ENCODE assay signal across 13 cellular contexts in genomic region chr15:100705065-100705464, GRCh38.
"Had no signal": no experiment of that assay in that cellular context is flagged by ENCODE, and none has a peak within 500 bp of the region (broad histone marks: within the 10 kb centered on the region; RNA-seq: fewer than 3 reads in every experiment).

No MANE protein-coding gene starts in this region.

- ATAC-seq: activated naive CD8-positive, alpha-beta T cell treated with anti-CD3 and anti-CD28 coated beads, Interleukin-2, amount 50 U/mL, for 24 hours; stimulated activated naive CD8-positive, alpha-beta T cell treated with anti-CD3 and anti-CD28 coated beads, Interleukin-15, Interleukin-2, amounts not matched to agents 100 U/mL and 50 U/mL, for 24 hours had no signal

- DNase-seq: activated CD4-positive, alpha-beta T cell treated with anti-CD3 and anti-CD28 coated beads, Interleukin-2, amount 50 U/mL, for 1 hour; activated naive CD4-positive, alpha-beta T cell treated with Interleukin-2 at 50 U/mL for 16 hours; activated naive CD8-positive, alpha-beta T cell treated with anti-CD3 and anti-CD28 coated beads, Interleukin-2, amount 50 U/mL, for 24 hours; activated T-cell treated with anti-CD3 and anti-CD28 coated beads for 4 hours; glutamatergic neuron; hypothalamus; nephron progenitor cell; right lobe of liver; stimulated activated naive CD8-positive, alpha-beta T cell treated with anti-CD3 and anti-CD28 coated beads, Interleukin-15, Interleukin-2, amounts not matched to agents 100 U/mL and 50 U/mL, for 24 hours had no signal

- H3K36me3 ChIP-seq: esophagus muscularis mucosa, prostate gland, right lobe of liver, suprapubic skin had no signal

- H3K4me1 ChIP-seq: esophagus muscularis mucosa, prostate gland, right lobe of liver, suprapubic skin had no signal

- H3K27me3 ChIP-seq: esophagus muscularis mucosa, suprapubic skin had no signal

- H3K4me3 ChIP-seq: esophagus muscularis mucosa, prostate gland, right lobe of liver, smooth muscle cell, suprapubic skin had no signal

- H3K9me3 ChIP-seq: esophagus muscularis mucosa, prostate gland, right lobe of liver, suprapubic skin had no signal

- H3K4me2 ChIP-seq: smooth muscle cell had no signal

- H3K27ac ChIP-seq: esophagus muscularis mucosa, prostate gland, right lobe of liver, suprapubic skin had no signal
